In genomic region chr2:240739797-240740196, GRCh38 we compare ENCODE assay signal across 16 cellular contexts. TPM values are rescaled to one million over a fixed set of nuclear protein-coding genes. Genes with fewer than 3 reads are reported as not detected.
A peak's percentile ranks its signal among the peaks of the same experiment; 100 is the strongest.
DNase-seq lines count a peak whose midpoint lies in the region; ATAC-seq and TF ChIP-seq lines count a peak whose summit lies in the region.
"Had no signal": no experiment of that assay in that cellular context is flagged by ENCODE, and none has a peak within 500 bp of the region (broad histone marks: within the 10 kb centered on the region; RNA-seq: fewer than 3 reads in every experiment).

No MANE protein-coding gene starts in this region.

- H3K27ac ChIP-seq in effector memory CD4-positive, alpha-beta T cell (ENCODE audit: insufficient read depth, low read length, poor library complexity, severe bottlenecking): no peak overlapping the region
- H3K27ac ChIP-seq: thyroid gland had no signal

- ATAC-seq in natural killer cell (peak in 2 of 3 donors; percentile 55 to 59), SK-N-SH treated with all-trans-retinoic acid at 6 μM for 48 hours (no peak)
- no peak for ATAC-seq in natural killer cell treated with Interleukin-12 subunit alpha and Interleukin-12 subunit beta and Interleukin-15 and Interleukin-18, amount 100 ng/mL, for 72 hours

- DNase-seq in natural killer cell: no peak
- DNase-seq in natural killer cell treated with Interleukin-12 subunit alpha and Interleukin-12 subunit beta and Interleukin-15 and Interleukin-18, amount 100 ng/mL, for 72 hours (ENCODE audit: low spot score): no peak
- peak; percentile 18 to 19 for DNase-seq in activated CD8-positive, alpha-beta memory T cell treated with anti-CD3 and anti-CD28 coated beads for 4 hours (ENCODE audit: low read depth in 2 of 2)
- peak in 2 of 3 donors; percentile 23 to 33 for DNase-seq in effector memory CD4-positive, alpha-beta T cell
- DNase-seq in cortex of kidney (lab: John Stamatoyannopoulos, UW): no peak
- no peak for DNase-seq in midbrain (lab: John Stamatoyannopoulos, UW)
- DNase-seq: DMS 273 treated with DMSO at 0.1 percent for 48 hours, KBM-7, NCI-H510A treated with DMSO at 0.1 percent for 48 hours, OCI-M1, thyroid gland had no signal

- H3K4me3 Mint-ChIP-seq in natural killer cell: no peak overlapping the region
- H3K4me3 Mint-ChIP-seq in natural killer cell treated with Interleukin-12 subunit alpha and Interleukin-12 subunit beta and Interleukin-15 and Interleukin-18, amount 100 ng/mL, for 72 hours: no peak overlapping the region
- peak overlapping the region; percentile 47 for H3K4me3 Mint-ChIP-seq in stimulated activated naive CD8-positive, alpha-beta T cell treated with anti-CD3 and anti-CD28 coated beads, Interleukin-15, Interleukin-2, amounts not matched to agents 100 ng/mL and 50 ng/mL, for 24 hours
- H3K4me3 Mint-ChIP-seq: brain had no signal

- no peaks in the 10 kb centered on the region for H3K36me3 ChIP-seq in effector memory CD4-positive, alpha-beta T cell (ENCODE audit: control insufficient read depth, insufficient read depth, low read length)
- H3K36me3 ChIP-seq: thyroid gland had no signal

- no peaks in the 10 kb centered on the region for H3K9me3 Mint-ChIP-seq in natural killer cell
- H3K9me3 Mint-ChIP-seq in natural killer cell treated with Interleukin-12 subunit alpha and Interleukin-12 subunit beta and Interleukin-15 and Interleukin-18, amount 100 ng/mL, for 72 hours: no peaks in the 10 kb centered on the region
- H3K9me3 Mint-ChIP-seq in stimulated activated naive CD8-positive, alpha-beta T cell treated with anti-CD3 and anti-CD28 coated beads, Interleukin-15, Interleukin-2, amounts not matched to agents 100 ng/mL and 50 ng/mL, for 24 hours: no peaks in the 10 kb centered on the region
- H3K9me3 Mint-ChIP-seq: brain had no signal

- peaks cover 0 to 8% of the 10 kb centered on the region in 2 donors for H3K4me1 Mint-ChIP-seq in natural killer cell
- no peaks in the 10 kb centered on the region for H3K4me1 Mint-ChIP-seq in natural killer cell treated with Interleukin-12 subunit alpha and Interleukin-12 subunit beta and Interleukin-15 and Interleukin-18, amount 100 ng/mL, for 72 hours (ENCODE audit: low read depth in 2 of 2)
- peaks cover 11% of the 10 kb centered on the region for H3K4me1 Mint-ChIP-seq in stimulated activated naive CD8-positive, alpha-beta T cell treated with anti-CD3 and anti-CD28 coated beads, Interleukin-15, Interleukin-2, amounts not matched to agents 100 ng/mL and 50 ng/mL, for 24 hours (ENCODE audit: low read depth)
- H3K4me1 Mint-ChIP-seq: brain had no signal

- intact Hi-C loops in natural killer cell (cut with micrococcal nuclease): no loop called here

- no peak overlapping the region for H3K27ac Mint-ChIP-seq in natural killer cell
- no peak overlapping the region for H3K27ac Mint-ChIP-seq in natural killer cell treated with Interleukin-12 subunit alpha and Interleukin-12 subunit beta and Interleukin-15 and Interleukin-18, amount 100 ng/mL, for 72 hours
- peak overlapping the region; percentile 46 for H3K27ac Mint-ChIP-seq in stimulated activated naive CD8-positive, alpha-beta T cell treated with anti-CD3 and anti-CD28 coated beads, Interleukin-15, Interleukin-2, amounts not matched to agents 100 ng/mL and 50 ng/mL, for 24 hours

- no peaks in the 10 kb centered on the region for H3K4me1 ChIP-seq in effector memory CD4-positive, alpha-beta T cell (ENCODE audit: control insufficient read depth, insufficient read depth, low read length, poor library complexity, severe bottlenecking)
- H3K4me1 ChIP-seq: thyroid gland had no signal

- H3K4me3 ChIP-seq in effector memory CD4-positive, alpha-beta T cell (ENCODE audit: insufficient read depth, low read depth, low read length, poor library complexity, severe bottlenecking): no peak overlapping the region
- H3K4me3 ChIP-seq: lung, thyroid gland had no signal

- no peak for TF ChIP-seq CTCF in natural killer cell (IDR thresholded peaks at IDR 0.05)

- no peaks in the 10 kb centered on the region for H3K27me3 ChIP-seq in effector memory CD4-positive, alpha-beta T cell (replicated peaks; ENCODE audit: control insufficient read depth, insufficient read depth, low read length, poor library complexity, severe bottlenecking)
- H3K27me3 ChIP-seq: thyroid gland had no signal

- no peaks in the 10 kb centered on the region for H3K27me3 Mint-ChIP-seq in natural killer cell (ENCODE audit: low read depth in 2 of 2)
- H3K27me3 Mint-ChIP-seq in natural killer cell treated with Interleukin-12 subunit alpha and Interleukin-12 subunit beta and Interleukin-15 and Interleukin-18, amount 100 ng/mL, for 72 hours: peaks cover 0 to 7% of the 10 kb centered on the region in 2 donors
- H3K27me3 Mint-ChIP-seq in stimulated activated naive CD8-positive, alpha-beta T cell treated with anti-CD3 and anti-CD28 coated beads, Interleukin-15, Interleukin-2, amounts not matched to agents 100 ng/mL and 50 ng/mL, for 24 hours: no peaks in the 10 kb centered on the region

- H3K9me3 ChIP-seq in effector memory CD4-positive, alpha-beta T cell (ENCODE audit: control insufficient read depth, low read length): no peaks in the 10 kb centered on the region
- H3K9me3 ChIP-seq: thyroid gland had no signal

- H3K36me3 Mint-ChIP-seq in natural killer cell: no peaks in the 10 kb centered on the region
- no peaks in the 10 kb centered on the region for H3K36me3 Mint-ChIP-seq in natural killer cell treated with Interleukin-12 subunit alpha and Interleukin-12 subunit beta and Interleukin-15 and Interleukin-18, amount 100 ng/mL, for 72 hours
- H3K36me3 Mint-ChIP-seq in stimulated activated naive CD8-positive, alpha-beta T cell treated with anti-CD3 and anti-CD28 coated beads, Interleukin-15, Interleukin-2, amounts not matched to agents 100 ng/mL and 50 ng/mL, for 24 hours (ENCODE audit: low read depth): no peaks in the 10 kb centered on the region

TF ChIP-seq in SK-N-SH treated with all-trans-retinoic acid at 6 μM for 48 hours, 23 proteins besides CTCF, POLR2A, EP300 and RAD21:
- no peak for TF ChIP-seq PATZ1 (CRISPR knock-in tag; IDR thresholded peaks at IDR 0.05; ENCODE audit: borderline replicate concordance)
- no peak for TF ChIP-seq ZFP3 (CRISPR knock-in tag; IDR thresholded peaks at IDR 0.05)
- no peak for TF ChIP-seq ZNF565 (CRISPR knock-in tag; conservative IDR thresholded peaks at IDR 0.05; ENCODE audit: low read depth)
- TF ChIP-seq TOX (CRISPR knock-in tag; IDR thresholded peaks at IDR 0.05; ENCODE audit: borderline replicate concordance): no peak
- TF ChIP-seq, protein P1, sequence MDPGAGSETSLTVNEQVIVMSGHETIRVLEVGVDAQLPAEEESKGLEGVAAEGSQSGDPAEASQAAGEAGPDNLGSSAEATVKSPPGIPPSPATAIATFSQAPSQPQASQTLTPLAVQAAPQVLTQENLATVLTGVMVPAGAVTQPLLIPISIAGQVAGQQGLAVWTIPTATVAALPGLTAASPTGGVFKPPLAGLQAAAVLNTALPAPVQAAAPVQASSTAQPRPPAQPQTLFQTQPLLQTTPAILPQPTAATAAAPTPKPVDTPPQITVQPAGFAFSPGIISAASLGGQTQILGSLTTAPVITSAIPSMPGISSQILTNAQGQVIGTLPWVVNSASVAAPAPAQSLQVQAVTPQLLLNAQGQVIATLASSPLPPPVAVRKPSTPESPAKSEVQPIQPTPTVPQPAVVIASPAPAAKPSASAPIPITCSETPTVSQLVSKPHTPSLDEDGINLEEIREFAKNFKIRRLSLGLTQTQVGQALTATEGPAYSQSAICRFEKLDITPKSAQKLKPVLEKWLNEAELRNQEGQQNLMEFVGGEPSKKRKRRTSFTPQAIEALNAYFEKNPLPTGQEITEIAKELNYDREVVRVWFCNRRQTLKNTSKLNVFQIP (CRISPR knock-in tag; IDR thresholded peaks at IDR 0.05; ENCODE audit: borderline replicate concordance, low read depth): no peak
- TF ChIP-seq BACH2 (CRISPR knock-in tag; IDR thresholded peaks at IDR 0.05; ENCODE audit: borderline replicate concordance): no peak
- no peak for TF ChIP-seq PPARA (CRISPR knock-in tag; IDR thresholded peaks at IDR 0.05; ENCODE audit: borderline replicate concordance)
- TF ChIP-seq ISL1 (CRISPR knock-in tag; IDR thresholded peaks at IDR 0.05): no peak
- no peak for TF ChIP-seq SNAI2 (CRISPR knock-in tag; IDR thresholded peaks at IDR 0.05)
- no peak for TF ChIP-seq ESRRG (CRISPR knock-in tag; IDR thresholded peaks at IDR 0.05)
- TF ChIP-seq ZC3H10 (CRISPR knock-in tag; IDR thresholded peaks at IDR 0.05): no peak
- TF ChIP-seq RARB (CRISPR knock-in tag; IDR thresholded peaks at IDR 0.05): no peak

RNA-seq across cellular contexts. Expression of gene AQP12A, which starts 48.1 kb away (rescaled TPM):
- total RNA-seq in natural killer cell: not detected
- total RNA-seq in natural killer cell treated with Interleukin-12 subunit alpha and Interleukin-12 subunit beta and Interleukin-15 and Interleukin-18, amount 100 ng/mL, for 72 hours: not detected
- total RNA-seq: H1, lung, thyroid gland had no signal

RNA-seq across cellular contexts. Expression of gene AQP12B, which starts 57.1 kb away (rescaled TPM):
- total RNA-seq in natural killer cell: not detected
- not detected for total RNA-seq in natural killer cell treated with Interleukin-12 subunit alpha and Interleukin-12 subunit beta and Interleukin-15 and Interleukin-18, amount 100 ng/mL, for 72 hours
- total RNA-seq: H1 had no signal

Comparison
In these comparisons a context has a peak if more than half of its experiments do, and no peak if none do; other contexts are left out.
1. ATAC-seq: peak in natural killer cell (2 of 3); none in natural killer cell treated with Interleukin-12 subunit alpha and Interleukin-12 subunit beta and Interleukin-15 and Interleukin-18, amount 100 ng/mL, for 72 hours (0 of 2) and SK-N-SH treated with all-trans-retinoic acid at 6 μM for 48 hours (single experiment).
2. DNase-seq: peak in activated CD8-positive, alpha-beta memory T cell treated with anti-CD3 and anti-CD28 coated beads for 4 hours (2 of 2) and effector memory CD4-positive, alpha-beta T cell (2 of 3); none in natural killer cell (single experiment), natural killer cell treated with Interleukin-12 subunit alpha and Interleukin-12 subunit beta and Interleukin-15 and Interleukin-18, amount 100 ng/mL, for 72 hours (single experiment), cortex of kidney (single experiment) and midbrain (single experiment).